Comparison of ENCODE assay signal across 8 cellular contexts in the genomic region with DNA sequence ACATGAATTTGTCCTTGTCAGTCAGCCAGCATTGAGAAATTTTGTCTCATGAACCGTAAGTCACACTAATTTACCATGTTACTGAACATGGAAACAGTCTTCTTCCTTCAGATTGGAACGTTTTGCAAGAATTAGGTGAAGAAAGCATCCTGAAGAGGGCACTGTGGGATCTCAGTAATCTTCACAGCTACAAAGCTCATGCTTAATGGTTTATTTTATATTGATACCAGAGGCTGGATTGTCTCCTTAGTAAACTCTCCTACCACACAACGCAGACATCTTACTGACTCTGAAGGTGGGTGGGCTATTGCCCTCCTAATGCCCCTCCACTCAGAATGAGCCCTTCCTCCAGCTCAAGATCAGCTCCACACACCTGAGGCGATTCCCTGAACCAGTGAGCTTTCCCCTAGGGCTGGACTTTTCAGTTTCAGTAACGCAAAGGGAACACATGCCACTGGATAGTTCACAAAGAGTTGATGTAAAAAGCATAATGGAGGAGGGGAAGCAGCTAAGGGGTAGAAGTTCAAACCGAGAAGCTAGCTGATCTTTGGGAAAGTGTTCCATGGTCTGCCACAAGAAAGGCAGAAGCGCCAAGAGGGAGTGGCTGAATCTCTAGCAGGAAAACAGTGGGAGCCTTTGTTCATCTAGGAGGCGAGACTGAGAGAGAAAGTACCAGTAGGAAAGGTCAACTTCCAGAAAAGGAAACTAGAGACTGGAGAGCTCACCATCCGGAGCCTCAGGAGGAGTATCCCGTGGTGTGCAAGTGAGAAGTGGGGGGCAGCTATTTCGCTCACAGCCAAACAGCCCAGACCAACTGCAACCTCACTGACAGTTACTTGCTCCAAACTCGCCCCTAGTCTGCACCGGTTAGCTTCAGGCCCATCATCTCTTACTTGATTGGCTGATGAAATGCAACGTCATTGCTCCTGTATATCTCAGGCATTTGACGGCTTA. TPM values are rescaled to one million over a fixed set of nuclear protein-coding genes. Genes with fewer than 3 reads are reported as not detected.
DNase-seq lines count a peak whose midpoint lies in the region; ATAC-seq and TF ChIP-seq lines count a peak whose summit lies in the region.

A gene (minus strand): TSS at position 849 of the 954 bp plus-strand sequence. CDS start 7,425 bp downstream, outside the sequence.

- peak; percentile 38 for DNase-seq in stimulated activated CD4-positive, alpha-beta T cell treated with anti-CD3 and anti-CD28 coated beads, Interleukin-15, amount 100 ng/mL, for 24 hours
- no peak for DNase-seq in stimulated activated CD4-positive, alpha-beta T cell treated with anti-CD3 and anti-CD28 coated beads, Interleukin-12 subunit alpha, Interleukin-12 subunit beta, amount 100 ng/mL, for 4 hours
- DNase-seq in NCI-H2107 treated with DMSO at 0.1 percent for 48 hours (lab: John Stamatoyannopoulos, UW; ENCODE audit: unreplicated experiment) (peak; percentile 69), activated B cell treated with CpG ODN at 0.5 μM for 24 hours (peak; percentile 18), epithelial cell of proximal tubule (ENCODE audit: low read depth) (peak; percentile 48), mucosa of descending colon (peak in 2 of 3 donors; percentile 32 to 88), ureter (ENCODE audit: low spot score) (peak; percentile 60)

- H3K36me3 ChIP-seq in mucosa of descending colon (ENCODE audit: low read depth), result no peaks in the 10 kb centered on the region

- ATAC-seq in HG02885 (IDR thresholded peaks at IDR 0.05; ENCODE audit: poor library complexity, unreplicated experiment), result peak; percentile 75
- ATAC-seq in activated B cell treated with CpG ODN at 0.5 μM for 24 hours (ENCODE audit: low read depth), result peak; percentile 75
- ATAC-seq in mucosa of descending colon, result peak; percentile 89

- H3K4me1 Mint-ChIP-seq in activated B cell treated with CpG ODN at 0.5 μM for 24 hours, result peaks cover 37% of the 10 kb centered on the region

- peak within 1 kb of the TSS; percentile 66 for H3K4me3 ChIP-seq in epithelial cell of proximal tubule (ENCODE audit: low read depth, low read length)
- H3K4me3 ChIP-seq in mucosa of descending colon, result no peak within 1 kb of the TSS

- intact Hi-C loops in activated B cell treated with CpG ODN at 0.5 μM for 24 hours (cut with micrococcal nuclease) (loop anchor here (1.0 to 5.0 kb wide), 7 partner anchors 10 to 439 kb away; no protein-coding TSS in a partner anchor), mucosa of descending colon (cut with DNase I, micrococcal nuclease) (loop anchor here in 1 of 2 donors (10.0 kb wide), 1 partner anchor 221 kb away; no protein-coding TSS in a partner anchor)

- H3K27ac Mint-ChIP-seq in activated B cell treated with CpG ODN at 0.5 μM for 24 hours, result peak within 1 kb of the TSS; percentile 88

- peak within 1 kb of the TSS; percentile 83 for H3K4me3 Mint-ChIP-seq in activated B cell treated with CpG ODN at 0.5 μM for 24 hours

- peaks cover 4% of the 10 kb centered on the region for H3K9me3 Mint-ChIP-seq in activated B cell treated with CpG ODN at 0.5 μM for 24 hours

- CTCF ChIA-PET in activated B cell treated with CpG ODN at 0.5 μM for 24 hours (lab: Charles Lee), result interaction anchor here (0.7 to 4.1 kb wide), 29 partner anchors 10 to 349 kb away, joined by 3 to 46 read pairs (median 5); a partner anchor contains a TSS

- TF ChIP-seq CTCF in activated B cell treated with CpG ODN at 0.5 μM for 24 hours (IDR thresholded peaks at IDR 0.05), result no peak
- peak; percentile 72 for TF ChIP-seq CTCF in epithelial cell of proximal tubule (conservative IDR thresholded peaks at IDR 0.05; ENCODE audit: low read depth, low read length)
- peak; percentile 22 for TF ChIP-seq CTCF in mucosa of descending colon (IDR thresholded peaks at IDR 0.05)

- no peaks in the 10 kb centered on the region for H3K9me3 ChIP-seq in mucosa of descending colon

- POLR2A ChIA-PET in activated B cell treated with CpG ODN at 0.5 μM for 24 hours (lab: Charles Lee), result interaction anchor here (0.6 to 3.6 kb wide), 12 partner anchors 10 to 1535 kb away, joined by 3 to 19 read pairs (median 4); a partner anchor contains a TSS

- no peaks in the 10 kb centered on the region for H3K27me3 Mint-ChIP-seq in activated B cell treated with CpG ODN at 0.5 μM for 24 hours

- no peaks in the 10 kb centered on the region for H3K36me3 Mint-ChIP-seq in activated B cell treated with CpG ODN at 0.5 μM for 24 hours (ENCODE audit: low read depth)

- no peaks in the 10 kb centered on the region for H3K4me1 ChIP-seq in mucosa of descending colon (ENCODE audit: low read depth)

RNA-seq across cellular contexts. Expression of the gene that starts here (rescaled TPM):
- total RNA-seq in activated B cell treated with CpG ODN at 0.5 μM for 24 hours (0.24 and 0.58 TPM in 2 replicates), epithelial cell of proximal tubule (not detected in 2 replicates), mucosa of descending colon (under 1 TPM; 0.34 to 0.96 (median 0.51) TPM), ureter (0.13 TPM)

Comparison
In these comparisons a context has a peak if more than half of its experiments do, and no peak if none do; other contexts are left out.
1. Peak in DNase-seq and ATAC-seq in activated B cell treated with CpG ODN at 0.5 μM for 24 hours; RNA of the gene not detected or under 1 TPM.
2. Peak in DNase-seq and H3K4me3 ChIP-seq in epithelial cell of proximal tubule; RNA of the gene not detected or under 1 TPM.
3. Peak in DNase-seq and ATAC-seq in mucosa of descending colon; RNA of the gene not detected or under 1 TPM.
4. Peak in DNase-seq in ureter; RNA of the gene not detected or under 1 TPM.